15 cellular contexts compared by ENCODE assay signal in the genomic region with DNA sequence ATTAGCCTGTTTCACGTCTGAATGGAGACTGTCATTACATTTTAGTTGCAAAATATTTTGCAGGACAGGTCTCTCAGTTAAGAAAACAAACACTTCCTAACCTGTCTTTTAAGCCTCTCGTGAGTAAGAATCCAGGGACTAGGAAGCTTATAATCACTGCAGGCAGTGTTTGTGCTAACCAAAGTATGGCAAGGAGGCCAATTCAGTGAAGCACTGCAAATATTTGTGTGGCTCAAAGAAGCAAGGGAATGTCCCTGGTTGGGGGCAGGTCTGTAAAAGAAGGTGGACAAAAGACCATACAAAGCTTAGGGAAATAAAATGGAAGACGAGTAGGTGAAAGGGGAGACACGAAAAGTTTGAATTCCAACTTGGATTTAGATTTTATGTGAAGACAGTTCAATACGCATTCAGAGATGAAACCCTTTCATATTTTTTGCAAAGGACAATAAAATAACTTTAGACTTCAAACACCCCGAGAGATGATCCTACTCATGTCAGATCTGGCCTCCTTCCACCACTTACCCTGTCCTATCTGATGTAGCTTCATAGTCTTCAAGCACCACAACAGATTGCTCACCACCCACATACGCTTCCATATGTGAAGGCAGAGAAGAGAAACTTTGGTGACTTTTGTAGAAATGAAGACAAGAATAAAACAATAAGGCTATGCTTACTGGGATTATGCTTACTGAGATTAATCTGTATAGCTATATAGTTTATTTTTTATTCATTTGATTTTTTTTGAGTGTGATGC.
DNase-seq lines count a peak whose midpoint lies in the region; ATAC-seq and TF ChIP-seq lines count a peak whose summit lies in the region.
"Had no signal": no experiment of that assay in that cellular context is flagged by ENCODE, and none has a peak within 500 bp of the region (broad histone marks: within the 10 kb centered on the region; RNA-seq: fewer than 3 reads in every experiment).

No MANE protein-coding gene starts in this region.

- H2AFZ ChIP-seq in GM23338, result peak overlapping the region; percentile 15; the same call in 1 of the 2 replicates
- peak overlapping the region; percentile 46 for H2AFZ ChIP-seq in neural progenitor cell (replicated peaks)

- H3K36me3 ChIP-seq in GM23338 (ENCODE audit: insufficient read depth) (no peaks in the 10 kb centered on the region), ectodermal cell (ENCODE audit: control insufficient read depth, insufficient read depth, low read length) (no peaks in the 10 kb centered on the region), neural progenitor cell (no peaks in the 10 kb centered on the region), thoracic aorta (no peaks in the 10 kb centered on the region)
- no peaks in the 10 kb centered on the region for H3K36me3 ChIP-seq in effector memory CD4-positive, alpha-beta T cell (ENCODE audit: control insufficient read depth, insufficient read depth, low read length)
- H3K36me3 ChIP-seq: BLaER1 treated with 17β-estradiol and CSF1 and Interleukin-3, amounts not matched to agents 10 nM and 100 nM; HAP-1 had no signal

- no peak overlapping the region for H3K9ac ChIP-seq in neural progenitor cell
- H3K9ac ChIP-seq: BLaER1 treated with 17β-estradiol and CSF1 and Interleukin-3, amounts not matched to agents 10 nM and 100 nM had no signal

- no peaks in the 10 kb centered on the region for H3K9me2 ChIP-seq in GM23338 (ENCODE audit: insufficient read depth)

- WGBS in ectodermal cell, 2 experiments, result 67 to 78% methylated on average over 6 to 7 of the region's 7 CpGs

- H3K4me1 ChIP-seq in GM23338 (ENCODE audit: insufficient read depth), result no peaks in the 10 kb centered on the region
- H3K4me1 ChIP-seq in ectodermal cell (ENCODE audit: control insufficient read depth, insufficient read depth, low read length), result peaks cover 5% of the 10 kb centered on the region
- H3K4me1 ChIP-seq in neural progenitor cell, result peaks cover 46% of the 10 kb centered on the region
- peaks cover 17 to 45% of the 10 kb centered on the region in 2 donors for H3K4me1 ChIP-seq in thoracic aorta (ENCODE audit: control insufficient read depth in 1 of 2, low read depth in 2 of 2)
- no peaks in the 10 kb centered on the region for H3K4me1 ChIP-seq in effector memory CD4-positive, alpha-beta T cell (ENCODE audit: control insufficient read depth, insufficient read depth, low read length, poor library complexity, severe bottlenecking)
- H3K4me1 ChIP-seq: BLaER1 treated with 17β-estradiol and CSF1 and Interleukin-3, amounts not matched to agents 10 nM and 100 nM; HAP-1 had no signal

- H3K4me3 ChIP-seq in GM23338, result no peak overlapping the region
- no peak overlapping the region for H3K4me3 ChIP-seq in ectodermal cell (ENCODE audit: insufficient read depth, low read depth, low read length)
- no peak overlapping the region for H3K4me3 ChIP-seq in neural progenitor cell
- H3K4me3 ChIP-seq in thoracic aorta, result no peak overlapping the region
- H3K4me3 ChIP-seq in effector memory CD4-positive, alpha-beta T cell (ENCODE audit: insufficient read depth, low read depth, low read length, poor library complexity, severe bottlenecking), result no peak overlapping the region
- H3K4me3 ChIP-seq: BLaER1 treated with 17β-estradiol and CSF1 and Interleukin-3, amounts not matched to agents 10 nM and 100 nM; HAP-1 had no signal

- no peaks in the 10 kb centered on the region for H3K9me3 Mint-ChIP-seq in GM23338
- H3K9me3 Mint-ChIP-seq in neural progenitor cell, result no peaks in the 10 kb centered on the region

- H3K27me3 Mint-ChIP-seq in GM23338 (ENCODE audit: insufficient read depth, low read depth, poor library complexity) (peaks cover 2% of the 10 kb centered on the region), neural progenitor cell (ENCODE audit: insufficient read depth, low read depth) (no peaks in the 10 kb centered on the region)
- H3K27me3 Mint-ChIP-seq: CD4-positive, CD25-positive, alpha-beta regulatory T cell had no signal

- ATAC-seq in GM23338 (no peak), thoracic aorta (ENCODE audit: insufficient number of reproducible peaks, low FRiP score, low read depth) (no peak)

- H3K4me3 Mint-ChIP-seq in GM23338 (no peak overlapping the region), neural progenitor cell (no peak overlapping the region)
- H3K4me3 Mint-ChIP-seq: CD4-positive, CD25-positive, alpha-beta regulatory T cell had no signal

- H3K9me3 ChIP-seq in ectodermal cell (ENCODE audit: control insufficient read depth, low read length) (no peaks in the 10 kb centered on the region), neural progenitor cell (ENCODE audit: low read depth) (no peaks in the 10 kb centered on the region), thoracic aorta (no peaks in the 10 kb centered on the region)
- H3K9me3 ChIP-seq in effector memory CD4-positive, alpha-beta T cell (ENCODE audit: control insufficient read depth, low read length), result no peaks in the 10 kb centered on the region
- H3K9me3 ChIP-seq: BLaER1 treated with 17β-estradiol and CSF1 and Interleukin-3, amounts not matched to agents 10 nM and 100 nM; HAP-1 had no signal

- TF ChIP-seq CTCF in GM23338 (conservative IDR thresholded peaks at IDR 0.05; ENCODE audit: low read depth in 2 of 2) (no peak), neural progenitor cell (IDR thresholded peaks at IDR 0.05) (no peak), thoracic aorta (IDR thresholded peaks at IDR 0.05) (no peak), GM13976 (IDR thresholded peaks at IDR 0.05; ENCODE audit: borderline replicate concordance, control extremely low read depth, extremely low read depth, insufficient read depth, missing control alignments) (no peak)

- peaks cover 14% of the 10 kb centered on the region; the same call in 2 of the 3 replicates for H3K4me1 Mint-ChIP-seq in GM23338
- H3K4me1 Mint-ChIP-seq in neural progenitor cell, result peaks cover 13% of the 10 kb centered on the region
- H3K4me1 Mint-ChIP-seq: CD4-positive, CD25-positive, alpha-beta regulatory T cell had no signal

- H3K79me2 ChIP-seq in GM23338 (replicated peaks; ENCODE audit: insufficient read depth) (no peaks in the 10 kb centered on the region), neural progenitor cell (ENCODE audit: low read depth) (no peaks in the 10 kb centered on the region)

- in situ Hi-C loops in GM13976 (cut with MboI; ENCODE audit: low sequenced_read_pairs, unreplicated experiment), result no loop called here

- DNase-seq in GM23338 (ENCODE audit: low spot score) (no peak), neural progenitor cell (ENCODE audit: low spot score) (peak; percentile 46), thoracic aorta (ENCODE audit: low spot score) (no peak), HuH-7 (ENCODE audit: low spot score) (no peak), cerebellum (ENCODE audit: low spot score) (no peak), GM13976 (ENCODE audit: low spot score) (no peak)
- DNase-seq in effector memory CD4-positive, alpha-beta T cell, result no peak
- DNase-seq: 8988T; AML-193; CD4-positive, CD25-positive, alpha-beta regulatory T cell; DMS 273 treated with DMSO at 0.1 percent for 48 hours; GOT3 had no signal

- H3K36me3 Mint-ChIP-seq in GM23338 (ENCODE audit: low read depth), result no peaks in the 10 kb centered on the region
- H3K36me3 Mint-ChIP-seq in neural progenitor cell, result no peaks in the 10 kb centered on the region
- H3K36me3 Mint-ChIP-seq: CD4-positive, CD25-positive, alpha-beta regulatory T cell had no signal

- no peaks in the 10 kb centered on the region for H3F3A ChIP-seq in GM23338 (replicated peaks; ENCODE audit: low read depth)
- peaks cover 5% of the 10 kb centered on the region for H3F3A ChIP-seq in neural progenitor cell (ENCODE audit: low read depth)

- H3K27me3 ChIP-seq in GM23338 (ENCODE audit: insufficient read depth) (no peaks in the 10 kb centered on the region), ectodermal cell (ENCODE audit: control insufficient read depth, insufficient read depth, low read length, poor library complexity, severe bottlenecking) (no peaks in the 10 kb centered on the region), neural progenitor cell (no peaks in the 10 kb centered on the region), thoracic aorta (replicated peaks; ENCODE audit: insufficient read depth) (no peaks in the 10 kb centered on the region)
- H3K27me3 ChIP-seq in effector memory CD4-positive, alpha-beta T cell (replicated peaks; ENCODE audit: control insufficient read depth, insufficient read depth, low read length, poor library complexity, severe bottlenecking), result no peaks in the 10 kb centered on the region
- H3K27me3 ChIP-seq: BLaER1 treated with 17β-estradiol and CSF1 and Interleukin-3, amounts not matched to agents 10 nM and 100 nM had no signal

- no peak overlapping the region for H3K4me2 ChIP-seq in GM23338
- H3K4me2 ChIP-seq in neural progenitor cell, result peak overlapping the region; percentile 51
- H3K4me2 ChIP-seq: BLaER1 treated with 17β-estradiol and CSF1 and Interleukin-3, amounts not matched to agents 10 nM and 100 nM had no signal

- H4K20me1 ChIP-seq in GM23338 (replicated peaks; ENCODE audit: insufficient read depth) (no peaks in the 10 kb centered on the region), neural progenitor cell (ENCODE audit: low read depth) (no peaks in the 10 kb centered on the region)
- H4K20me1 ChIP-seq: BLaER1 treated with 17β-estradiol and CSF1 and Interleukin-3, amounts not matched to agents 10 nM and 100 nM had no signal

- H3K27ac Mint-ChIP-seq in GM23338, result no peak overlapping the region; the same call in 1 of the 2 replicates
- peak overlapping the region; percentile 26 for H3K27ac Mint-ChIP-seq in neural progenitor cell
- H3K27ac Mint-ChIP-seq: CD4-positive, CD25-positive, alpha-beta regulatory T cell had no signal

- H3K27ac ChIP-seq in GM23338 (ENCODE audit: low read depth), result no peak overlapping the region
- H3K27ac ChIP-seq in ectodermal cell (ENCODE audit: insufficient read depth, low read depth, low read length, poor library complexity, severe bottlenecking), result peak overlapping the region; percentile 11
- peak overlapping the region; percentile 30 for H3K27ac ChIP-seq in neural progenitor cell
- H3K27ac ChIP-seq in thoracic aorta, result peak overlapping the region; percentile 60 to 68
- H3K27ac ChIP-seq in effector memory CD4-positive, alpha-beta T cell (ENCODE audit: insufficient read depth, low read length, poor library complexity, severe bottlenecking), result no peak overlapping the region
- H3K27ac ChIP-seq: BLaER1 treated with 17β-estradiol and CSF1 and Interleukin-3, amounts not matched to agents 10 nM and 100 nM had no signal

TF ChIP-seq in GM23338, 12 proteins besides CTCF, POLR2A, EP300 and RAD21:
- TF ChIP-seq JUNB (IDR thresholded peaks at IDR 0.05; ENCODE audit: unreplicated experiment), result no peak

Comparison
In these comparisons a context has a peak if more than half of its experiments do, and no peak if none do; other contexts are left out.
1. H3K27ac ChIP-seq: peak in ectodermal cell (single experiment), neural progenitor cell (single experiment) and thoracic aorta (2 of 2); none in GM23338 (single experiment) and effector memory CD4-positive, alpha-beta T cell (single experiment).